ENCODE assay signal across 8 cellular contexts in the genomic region with DNA sequence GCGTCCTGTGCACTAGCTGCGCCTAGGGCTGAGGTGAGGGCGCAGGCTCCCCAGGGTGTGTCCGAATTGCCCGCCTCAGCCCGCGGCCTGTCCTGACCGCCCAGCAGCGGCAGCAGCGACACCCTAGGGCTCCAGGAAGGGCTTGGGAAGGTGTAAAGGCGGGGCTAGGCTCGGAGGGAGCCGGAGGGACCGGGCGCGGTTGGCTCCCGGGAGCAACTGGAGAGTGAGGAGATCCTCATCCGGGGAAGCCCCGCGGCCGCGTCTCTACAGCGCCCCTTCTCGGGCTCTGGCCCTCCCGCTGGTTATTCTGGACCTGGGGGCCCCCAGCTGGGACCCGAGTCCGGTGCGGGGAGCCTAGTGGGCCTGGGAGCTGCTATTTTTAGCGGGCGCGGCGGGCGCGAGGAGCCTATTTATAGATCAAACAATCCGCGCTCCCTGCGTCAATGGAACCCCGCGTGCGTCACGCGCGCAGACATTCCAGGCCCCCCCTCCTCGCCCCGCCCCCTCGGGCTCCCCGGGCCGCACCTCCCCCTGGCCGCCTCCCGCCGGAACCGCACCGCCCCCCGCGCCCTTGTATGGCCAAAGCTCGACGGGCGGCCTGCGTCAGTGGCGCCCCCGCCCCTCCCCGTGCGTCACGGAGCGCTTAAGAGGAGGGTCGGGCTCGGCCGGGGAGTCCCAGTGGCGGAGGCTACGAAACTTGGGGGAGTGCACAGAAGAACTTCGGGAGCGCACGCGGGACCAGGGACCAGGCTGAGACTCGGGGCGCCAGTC. TPM values are rescaled to one million over a fixed set of nuclear protein-coding genes. Genes with fewer than 3 reads are reported as not detected.
A peak's percentile ranks its signal among the peaks of the same experiment; 100 is the strongest.
DNase-seq lines count a peak whose midpoint lies in the region; ATAC-seq, FAIRE-seq and TF ChIP-seq lines count a peak whose summit lies in the region.

A gene (plus strand): TSS at position 672 of the 771 bp plus-strand sequence. CDS start 2,887 bp downstream, outside the sequence.

- POLR2A ChIA-PET in A549 (lab: Yijun Ruan, JAX) = interaction anchor here (0.7 to 2.3 kb wide), 15 partner anchors 8 to 230 kb away, joined by 3 to 37 read pairs (median 5); a partner anchor contains a TSS

- peak in 1 of 2 experiments; percentile 42; a peak in 3 of 5 replicates for TF ChIP-seq RAD21 in A549 (conservative IDR thresholded peaks at IDR 0.05 in 1 of 2, IDR thresholded peaks at IDR 0.05 in 1 of 2)

- H3K4me2 ChIP-seq in A549 = peak within 1 kb of the TSS; percentile 96

- peak; percentile 32 for FAIRE-seq in A549 (lab: Jason Lieb, UNC)

- H3K9me3 ChIP-seq in A549 = no peaks in the 10 kb centered on the region

- H3K4me3 ChIP-seq in A549 (peak within 1 kb of the TSS; percentile 75), cardiac fibroblast (replicated peaks in 1 of 2; ENCODE audit: low read depth in 2 of 2, low read length in 2 of 2) (peak within 1 kb of the TSS; percentile 63)

- DNase-seq in A549 (ENCODE audit: low read depth in 1 of 2, low spot score in 1 of 2) (peak; percentile 95 to 98), NCI-H2171 (lab: John Stamatoyannopoulos, UW) (peak; percentile 93), cardiac fibroblast (ENCODE audit: low read depth in 2 of 2) (peak; percentile 95 to 99), islet precursor cell (peak; percentile 98)
- DNase-seq in activated CD4-positive, CD25-positive, alpha-beta regulatory T cell (lab: John Stamatoyannopoulos, UW) = peak; percentile 98 to 99 (median 98)
- DNase-seq in stimulated activated CD4-positive, alpha-beta T cell treated with anti-CD3 and anti-CD28 coated beads, Interleukin-12 subunit alpha, Interleukin-12 subunit beta, amount 100 ng/mL, for 4 hours = peak; percentile 99

- under 1% methylated on average over 29 of the region's 76 CpGs for WGBS in A549 (ENCODE audit: missing lambda C conversion rate)

- H3K4me1 ChIP-seq in A549 = peaks cover 38% of the 10 kb centered on the region

- CTCF ChIA-PET in A549 (lab: Yijun Ruan, JAX) = interaction anchor here (1.2 to 42.5 kb wide), 6 partner anchors 11 to 70 kb away, joined by 4 to 1730 read pairs (median 14); a partner anchor contains a TSS

- TF ChIP-seq POLR2A in A549 (IDR thresholded peaks at IDR 0.05; ENCODE audit: low read length) = peak; percentile 94

- TF ChIP-seq CTCF in A549 (IDR thresholded peaks at IDR 0.05) (peak; percentile 34), cardiac fibroblast (IDR thresholded peaks at IDR 0.05; ENCODE audit: low read depth, low read length) (peak; percentile 5)

- H3K27ac ChIP-seq in A549 = peak within 1 kb of the TSS; percentile 90 to 95

- peak; percentile 71 to 94 for TF ChIP-seq EP300 in A549 (IDR thresholded peaks at IDR 0.05)

- peak; percentile 67 to 68 for ATAC-seq in A549
- peak; percentile 47 for ATAC-seq in GM18519 (IDR thresholded peaks at IDR 0.05; ENCODE audit: low FRiP score, unreplicated experiment)
- ATAC-seq in HG03039 (IDR thresholded peaks at IDR 0.05; ENCODE audit: unreplicated experiment) = peak; percentile 72

TF ChIP-seq in A549, 52 proteins besides CTCF, POLR2A, EP300 and RAD21 (continues in another document):
- peak; percentile 26; the same call in 1 of the 3 replicates for TF ChIP-seq SMC3 (IDR thresholded peaks at IDR 0.05)
- no peak; the same call in none of the 2 replicates for TF ChIP-seq POLR2AphosphoS2 (conservative IDR thresholded peaks at IDR 0.05; ENCODE audit: low read length)
- TF ChIP-seq EHF (CRISPR knock-in tag; IDR thresholded peaks at IDR 0.05) = peak; percentile 74
- TF ChIP-seq CEBPB (IDR thresholded peaks at IDR 0.05) = no peak
- peak; percentile 80; the same call in 1 of the 2 replicates for TF ChIP-seq FOSB (CRISPR knock-in tag; IDR thresholded peaks at IDR 0.05)
- no peak for TF ChIP-seq FOSL2 (IDR thresholded peaks at IDR 0.05)
- TF ChIP-seq FOSL2 (CRISPR knock-in tag; IDR thresholded peaks at IDR 0.05) = peak; percentile 11; the same call in 1 of the 2 replicates
- TF ChIP-seq, protein P1, sequence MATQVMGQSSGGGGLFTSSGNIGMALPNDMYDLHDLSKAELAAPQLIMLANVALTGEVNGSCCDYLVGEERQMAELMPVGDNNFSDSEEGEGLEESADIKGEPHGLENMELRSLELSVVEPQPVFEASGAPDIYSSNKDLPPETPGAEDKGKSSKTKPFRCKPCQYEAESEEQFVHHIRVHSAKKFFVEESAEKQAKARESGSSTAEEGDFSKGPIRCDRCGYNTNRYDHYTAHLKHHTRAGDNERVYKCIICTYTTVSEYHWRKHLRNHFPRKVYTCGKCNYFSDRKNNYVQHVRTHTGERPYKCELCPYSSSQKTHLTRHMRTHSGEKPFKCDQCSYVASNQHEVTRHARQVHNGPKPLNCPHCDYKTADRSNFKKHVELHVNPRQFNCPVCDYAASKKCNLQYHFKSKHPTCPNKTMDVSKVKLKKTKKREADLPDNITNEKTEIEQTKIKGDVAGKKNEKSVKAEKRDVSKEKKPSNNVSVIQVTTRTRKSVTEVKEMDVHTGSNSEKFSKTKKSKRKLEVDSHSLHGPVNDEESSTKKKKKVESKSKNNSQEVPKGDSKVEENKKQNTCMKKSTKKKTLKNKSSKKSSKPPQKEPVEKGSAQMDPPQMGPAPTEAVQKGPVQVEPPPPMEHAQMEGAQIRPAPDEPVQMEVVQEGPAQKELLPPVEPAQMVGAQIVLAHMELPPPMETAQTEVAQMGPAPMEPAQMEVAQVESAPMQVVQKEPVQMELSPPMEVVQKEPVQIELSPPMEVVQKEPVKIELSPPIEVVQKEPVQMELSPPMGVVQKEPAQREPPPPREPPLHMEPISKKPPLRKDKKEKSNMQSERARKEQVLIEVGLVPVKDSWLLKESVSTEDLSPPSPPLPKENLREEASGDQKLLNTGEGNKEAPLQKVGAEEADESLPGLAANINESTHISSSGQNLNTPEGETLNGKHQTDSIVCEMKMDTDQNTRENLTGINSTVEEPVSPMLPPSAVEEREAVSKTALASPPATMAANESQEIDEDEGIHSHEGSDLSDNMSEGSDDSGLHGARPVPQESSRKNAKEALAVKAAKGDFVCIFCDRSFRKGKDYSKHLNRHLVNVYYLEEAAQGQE (IDR thresholded peaks at IDR 0.05) = no peak; the same call in 1 of the 2 replicates
- TF ChIP-seq ZFP36 (IDR thresholded peaks at IDR 0.05; ENCODE audit: borderline replicate concordance, partially characterized antibody) = peak; percentile 91
- no peak for TF ChIP-seq SREBF2 (IDR thresholded peaks at IDR 0.05)
- peak; percentile 10; the same call in 1 of the 2 replicates for TF ChIP-seq HOXA7 (CRISPR knock-in tag; IDR thresholded peaks at IDR 0.05)
- TF ChIP-seq ZC3H11A (IDR thresholded peaks at IDR 0.05) = no peak
- TF ChIP-seq RFX5 (IDR thresholded peaks at IDR 0.05) = no peak
- 0 out of 2 replicates have a peak, but pooled peaks have one; percentile 20 for TF ChIP-seq JUNB (IDR thresholded peaks at IDR 0.05)
- TF ChIP-seq MAZ (IDR thresholded peaks at IDR 0.05; ENCODE audit: borderline replicate concordance, low read depth, low read length) = peak; percentile 37; the same call in 1 of the 2 replicates
- TF ChIP-seq ZSCAN20 (CRISPR knock-in tag; IDR thresholded peaks at IDR 0.05) = peak; percentile 77
- TF ChIP-seq, protein P2, sequence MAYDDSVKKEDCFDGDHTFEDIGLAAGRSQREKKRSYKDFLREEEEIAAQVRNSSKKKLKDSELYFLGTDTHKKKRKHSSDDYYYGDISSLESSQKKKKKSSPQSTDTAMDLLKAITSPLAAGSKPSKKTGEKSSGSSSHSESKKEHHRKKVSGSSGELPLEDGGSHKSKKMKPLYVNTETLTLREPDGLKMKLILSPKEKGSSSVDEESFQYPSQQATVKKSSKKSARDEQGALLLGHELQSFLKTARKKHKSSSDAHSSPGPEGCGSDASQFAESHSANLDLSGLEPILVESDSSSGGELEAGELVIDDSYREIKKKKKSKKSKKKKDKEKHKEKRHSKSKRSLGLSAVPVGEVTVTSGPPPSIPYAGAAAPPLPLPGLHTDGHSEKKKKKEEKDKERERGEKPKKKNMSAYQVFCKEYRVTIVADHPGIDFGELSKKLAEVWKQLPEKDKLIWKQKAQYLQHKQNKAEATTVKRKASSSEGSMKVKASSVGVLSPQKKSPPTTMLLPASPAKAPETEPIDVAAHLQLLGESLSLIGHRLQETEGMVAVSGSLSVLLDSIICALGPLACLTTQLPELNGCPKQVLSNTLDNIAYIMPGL (CRISPR knock-in tag; IDR thresholded peaks at IDR 0.05; ENCODE audit: borderline replicate concordance) = no peak
- TF ChIP-seq NPAS2 (CRISPR knock-in tag; IDR thresholded peaks at IDR 0.05; ENCODE audit: borderline replicate concordance) = no peak
- TF ChIP-seq RCOR1 (IDR thresholded peaks at IDR 0.05; ENCODE audit: low read depth, low read length) = no peak
- TF ChIP-seq GATA3 (IDR thresholded peaks at IDR 0.05; ENCODE audit: borderline replicate concordance) = peak; percentile 87
- TF ChIP-seq RNF2 (IDR thresholded peaks at IDR 0.05; ENCODE audit: borderline replicate concordance, low read depth) = no peak
- peak; percentile 87 to 99 for TF ChIP-seq JUN (IDR thresholded peaks at IDR 0.05)
- TF ChIP-seq NFE2L2 (conservative IDR thresholded peaks at IDR 0.05; ENCODE audit: low read length) = no peak
- TF ChIP-seq, protein P3, sequence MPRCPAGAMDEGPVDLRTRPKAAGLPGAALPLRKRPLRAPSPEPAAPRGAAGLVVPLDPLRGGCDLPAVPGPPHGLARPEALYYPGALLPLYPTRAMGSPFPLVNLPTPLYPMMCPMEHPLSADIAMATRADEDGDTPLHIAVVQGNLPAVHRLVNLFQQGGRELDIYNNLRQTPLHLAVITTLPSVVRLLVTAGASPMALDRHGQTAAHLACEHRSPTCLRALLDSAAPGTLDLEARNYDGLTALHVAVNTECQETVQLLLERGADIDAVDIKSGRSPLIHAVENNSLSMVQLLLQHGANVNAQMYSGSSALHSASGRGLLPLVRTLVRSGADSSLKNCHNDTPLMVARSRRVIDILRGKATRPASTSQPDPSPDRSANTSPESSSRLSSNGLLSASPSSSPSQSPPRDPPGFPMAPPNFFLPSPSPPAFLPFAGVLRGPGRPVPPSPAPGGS (IDR thresholded peaks at IDR 0.05) = peak; percentile 90
- TF ChIP-seq ZNF302 (CRISPR knock-in tag; IDR thresholded peaks at IDR 0.05) = no peak
- no peak for TF ChIP-seq EHMT2 (IDR thresholded peaks at IDR 0.05; ENCODE audit: low read depth)

RNA-seq across cellular contexts. Expression of the gene that starts here (rescaled TPM):
- polyA plus RNA-seq in A549 (2011; rRNA removed) (81.3 and 89.6 TPM in 2 replicates), A549 (2017; fragmentation: RNase III; extraction: RNeasy Plus Mini Kit Qiagen cat#74134 plus additional on column Dnase treatment) (24.7 to 39.6 TPM (median 28.7 TPM) in 3 replicates)
- 151 and 315 TPM in 2 replicates for polyA plus RNA-seq in A549 (2012; cell fraction: cytosol; rRNA removed)
- polyA plus RNA-seq in A549 (2012; cell fraction: nucleus; rRNA removed) = 768 and 886 TPM in 2 replicates
- polyA minus RNA-seq in A549 (2011; rRNA and poly(A)+ RNA removed) = 132 and 174 TPM in 2 replicates

Comparison
In these comparisons a context has a peak if more than half of its experiments do, and no peak if none do; other contexts are left out.
1. Peak in every context shown above with its lines: DNase-seq, ATAC-seq, H3K4me3 ChIP-seq and H3K27ac ChIP-seq.